In genomic region chr3:185940951-185941350, GRCh38 we compare ENCODE assay signal across 25 cellular contexts. TPM values are rescaled to one million over a fixed set of nuclear protein-coding genes. Genes with fewer than 3 reads are reported as not detected.
DNase-seq lines count a peak whose midpoint lies in the region; ATAC-seq and TF ChIP-seq lines count a peak whose summit lies in the region.
"Had no signal": no experiment of that assay in that cellular context is flagged by ENCODE, and none has a peak within 500 bp of the region (broad histone marks: within the 10 kb centered on the region; RNA-seq: fewer than 3 reads in every experiment).

No MANE protein-coding gene starts in this region.

- no peaks in the 10 kb centered on the region for H3K9me2 ChIP-seq in PC-9 (ENCODE audit: insufficient read depth)

- no peak for TF ChIP-seq CTCF in PC-9 (conservative IDR thresholded peaks at IDR 0.05)
- TF ChIP-seq CTCF in GM20000 (IDR thresholded peaks at IDR 0.05; ENCODE audit: extremely low read depth, missing control alignments), result no peak
- no peak for TF ChIP-seq CTCF in chondrocyte (IDR thresholded peaks at IDR 0.05)

- no TSS peak for BruUV-seq in PC-9 (replicated peaks; lab: Mats Ljungman, UMichigan)

- CTCF ChIA-PET in PC-9 (lab: Charles Lee), result interaction anchor here (0.9 kb wide), 1 partner anchor 281 kb away, joined by 6 read pairs; no protein-coding TSS in a partner anchor

- H3K4me1 Mint-ChIP-seq in chondrocyte (ENCODE audit: low read depth), result peaks cover 19% of the 10 kb centered on the region

- no peak overlapping the region for H3K4me3 ChIP-seq in PC-9
- H3K4me3 ChIP-seq: Peyer's patch had no signal

- H3K9me3 ChIP-seq in PC-9 (ENCODE audit: insufficient read depth, low read depth), result no peaks in the 10 kb centered on the region
- H3K9me3 ChIP-seq: Caco-2, Peyer's patch had no signal

- H2AFZ ChIP-seq in PC-9, result no peak overlapping the region

- H3K4me3 Mint-ChIP-seq in chondrocyte (ENCODE audit: unreplicated experiment), result no peak overlapping the region
- H3K4me3 Mint-ChIP-seq: B cell; CD8-positive, alpha-beta T cell had no signal

- H3K79me2 ChIP-seq in PC-9 (ENCODE audit: low read depth), result peaks cover 19% of the 10 kb centered on the region

- DNase-seq in DMS53 treated with DMSO at 0.1 percent for 48 hours (lab: John Stamatoyannopoulos, UW; ENCODE audit: unreplicated experiment), result peak; percentile 6
- DNase-seq in LoVo (ENCODE audit: low spot score), result peak; percentile 69
- peak in 1 of 2 experiments; percentile 99 for DNase-seq in PC-9
- peak; percentile 43 for DNase-seq in epithelial cell of prostate (ENCODE audit: low read depth, low spot score)
- no peak for DNase-seq in left ventricle myocardium superior
- no peak for DNase-seq in GM20000 (ENCODE audit: low spot score)
- no peak for DNase-seq in stimulated activated CD4-positive, alpha-beta T cell treated with anti-CD3 and anti-CD28 coated beads, Interleukin-4, amount 100 ng/mL, for 4 hours
- no peak for DNase-seq in chondrocyte (ENCODE audit: low spot score)
- DNase-seq: Caco-2; CD8-positive, alpha-beta T cell; H7; IMR-90; KG1; NCI-H1048; NCI-H1417; NCI-H1694; NCI-H2029 treated with DMSO at 0.1 percent for 48 hours; NCI-H2171 treated with DMSO at 0.1 percent for 48 hours; NCI-H446 treated with DMSO at 0.1 percent for 48 hours; NCI-H526; NCI-H82; Peyer's patch had no signal

- no peak overlapping the region for H3K27ac Mint-ChIP-seq in chondrocyte (ENCODE audit: unreplicated experiment)
- H3K27ac Mint-ChIP-seq: B cell; CD8-positive, alpha-beta T cell had no signal

- peaks cover 12% of the 10 kb centered on the region for H4K20me1 ChIP-seq in PC-9 (ENCODE audit: insufficient read depth)

- POLR2A ChIA-PET in PC-9 (lab: Charles Lee; ENCODE audit: unreplicated experiment), result interaction anchor here (0.5 to 0.9 kb wide), 6 partner anchors 19 to 153 kb away, joined by 3 to 8 read pairs (median 5); no protein-coding TSS in a partner anchor

- H3K4me1 ChIP-seq in PC-9 (replicated peaks; ENCODE audit: insufficient read depth), result peaks cover 50% of the 10 kb centered on the region

- H3K27me3 Mint-ChIP-seq in chondrocyte (ENCODE audit: low read depth), result no peaks in the 10 kb centered on the region
- H3K27me3 Mint-ChIP-seq: B cell had no signal

- intact Hi-C loops in PC-9 (cut with micrococcal nuclease; ENCODE audit: unreplicated experiment), result loop anchor here (1.0 to 5.0 kb wide), 3 partner anchors 116 to 881 kb away; partner anchors contain the start of gene IGF2BP2
- intact Hi-C loops in left ventricle myocardium superior (cut with micrococcal nuclease), result no loop called here

- peak overlapping the region; percentile 52 for H3K27ac ChIP-seq in PC-9
- peak overlapping the region; percentile 61 for H3K27ac ChIP-seq in epithelial cell of prostate
- H3K27ac ChIP-seq: C4-2B, Peyer's patch had no signal

- ATAC-seq in left ventricle myocardium superior, result no peak
- ATAC-seq: CD8-positive, alpha-beta T cell; SK-N-SH treated with all-trans-retinoic acid at 6 μM for 48 hours had no signal

- H3K36me3 Mint-ChIP-seq in chondrocyte (ENCODE audit: low read depth), result peaks cover 3% of the 10 kb centered on the region

- peaks cover 9% of the 10 kb centered on the region for H3K36me3 ChIP-seq in PC-9 (ENCODE audit: low read depth)
- H3K36me3 ChIP-seq: Peyer's patch had no signal

- peak overlapping the region; percentile 57 for H3K4me2 ChIP-seq in PC-9

- no peaks in the 10 kb centered on the region for H3K27me3 ChIP-seq in PC-9 (ENCODE audit: insufficient read depth, low read depth)
- H3K27me3 ChIP-seq: Peyer's patch had no signal

- H3K9me3 Mint-ChIP-seq in chondrocyte (ENCODE audit: low read depth), result peaks cover 3% of the 10 kb centered on the region
- H3K9me3 Mint-ChIP-seq: CD8-positive, alpha-beta T cell had no signal

- peaks cover 74% of the 10 kb centered on the region for H3F3A ChIP-seq in PC-9 (ENCODE audit: insufficient read depth, low read depth)

RNA-seq across cellular contexts. Expression of gene TRA2B, which starts 3.1 kb away (rescaled TPM):
- total RNA-seq in PC-9 (2021) (117 and 158 TPM in 2 replicates), left ventricle myocardium superior (45.7 TPM), chondrocyte (75.7 to 117 TPM (median 85.8 TPM) in 3 replicates)

Comparison
In these comparisons a context has a peak if more than half of its experiments do, and no peak if none do; other contexts are left out.
1. DNase-seq: peak in DMS53 treated with DMSO at 0.1 percent for 48 hours (single experiment), LoVo (single experiment) and epithelial cell of prostate (single experiment); none in left ventricle myocardium superior (single experiment), GM20000 (single experiment), stimulated activated CD4-positive, alpha-beta T cell treated with anti-CD3 and anti-CD28 coated beads, Interleukin-4, amount 100 ng/mL, for 4 hours (0 of 2) and chondrocyte (single experiment).